11 cellular contexts compared by ENCODE assay signal in the genomic region with DNA sequence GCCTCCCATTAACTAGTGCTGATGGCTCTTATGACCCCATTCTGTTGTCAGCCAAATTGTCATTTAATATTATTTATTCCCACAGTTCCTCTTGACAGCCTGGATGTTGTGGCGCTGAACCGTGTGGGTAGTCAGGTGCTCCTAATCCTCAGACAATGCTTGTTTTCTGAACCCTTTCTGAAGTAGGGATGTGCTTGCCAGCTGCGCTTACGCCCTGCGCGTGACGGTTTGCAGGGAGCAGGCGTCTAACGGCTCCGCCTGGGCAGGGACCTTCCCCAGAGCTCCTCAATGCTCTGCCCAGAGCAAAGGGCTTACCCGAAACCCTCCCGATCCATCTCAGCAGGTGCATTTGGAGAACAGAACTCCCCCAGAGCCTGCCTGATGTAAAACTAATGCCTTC.
"Had no signal": no experiment of that assay in that cellular context is flagged by ENCODE, and none has a peak within 500 bp of the region (broad histone marks: within the 10 kb centered on the region; RNA-seq: fewer than 3 reads in every experiment).

No MANE protein-coding gene starts in this region.

- H3K4me1 ChIP-seq: pancreas, suprapubic skin, upper lobe of left lung had no signal

- H3K4me3 ChIP-seq: pancreas, suprapubic skin, upper lobe of left lung had no signal

- H3K36me3 ChIP-seq: pancreas, suprapubic skin, upper lobe of left lung had no signal

- DNase-seq: activated CD4-positive, alpha-beta memory T cell treated with anti-CD3 and anti-CD28 coated beads, Interleukin-2, amount 10 ng/mL, durations not matched to agents 7 days and 5 days; activated CD8-positive, alpha-beta memory T cell treated with anti-CD3 and anti-CD28 coated beads, Interleukin-2, amount 50 U/mL, for 4 hours; activated naive CD8-positive, alpha-beta T cell treated with anti-CD3 and anti-CD28 coated beads, Interleukin-2, amount 10 ng/mL, durations not matched to agents 7 days and 5 days; anterior cingulate cortex; cerebellar nuclear complex; hippocampal formation; stimulated activated CD4-positive, alpha-beta T cell treated with anti-CD3 and anti-CD28 coated beads, Interleukin-2, amount 100 ng/mL, for 48 hours; stimulated activated naive CD4-positive, alpha-beta T cell treated with Interleukin-2 at 50 U/mL for 16 hours; upper lobe of left lung had no signal

- H3K9me3 ChIP-seq: pancreas, suprapubic skin, upper lobe of left lung had no signal

- H3K27me3 ChIP-seq: upper lobe of left lung had no signal

- H3K27ac ChIP-seq: pancreas, suprapubic skin, upper lobe of left lung had no signal

- ATAC-seq: pancreas had no signal
